11 cellular contexts compared by ENCODE assay signal in the genomic region with DNA sequence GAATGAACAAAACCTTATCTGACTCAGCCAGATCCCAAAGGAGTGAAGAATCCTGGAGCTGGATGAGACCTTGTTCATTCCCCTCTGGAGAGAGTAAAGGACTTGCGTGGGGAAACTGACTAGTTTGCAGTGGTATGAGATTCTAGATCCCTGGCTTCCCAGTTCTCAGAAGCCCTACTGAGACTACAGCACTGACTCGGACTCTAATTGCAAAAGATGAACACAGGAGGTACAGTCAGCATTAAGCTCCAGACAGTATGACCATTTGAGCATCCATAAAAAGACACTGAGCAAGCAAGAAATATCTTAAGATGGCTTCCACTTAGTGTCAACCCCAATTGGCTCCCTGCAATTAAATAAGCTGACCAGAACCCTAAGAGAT. TPM values are rescaled to one million over a fixed set of nuclear protein-coding genes. Genes with fewer than 3 reads are reported as not detected.
A peak's percentile ranks its signal among the peaks of the same experiment; 100 is the strongest.
DNase-seq lines count a peak whose midpoint lies in the region; ATAC-seq and TF ChIP-seq lines count a peak whose summit lies in the region.
"Had no signal": no experiment of that assay in that cellular context is flagged by ENCODE, and none has a peak within 500 bp of the region (broad histone marks: within the 10 kb centered on the region; RNA-seq: fewer than 3 reads in every experiment).

No MANE protein-coding gene starts in this region.

- H3K79me2 ChIP-seq in ACC112 (ENCODE audit: control insufficient read depth, insufficient read depth, low read length, unreplicated experiment), result peaks cover 89% of the 10 kb centered on the region

- TF ChIP-seq POLR2A in Peyer's patch (IDR thresholded peaks at IDR 0.05) (no peak), lower leg skin (IDR thresholded peaks at IDR 0.05) (no peak)

- 38 to 48% methylated on average over 2 of the region's 2 CpGs for WGBS in lower leg skin, 2 donors

- H3K27me3 ChIP-seq in ACC112 (ENCODE audit: insufficient read depth, low read length) (no peaks in the 10 kb centered on the region), Peyer's patch (no peaks in the 10 kb centered on the region)

- H2AFZ ChIP-seq in ACC112 (ENCODE audit: low read length, unreplicated experiment), result no peak overlapping the region

- H3K9me3 Mint-ChIP-seq in effector memory CD8-positive, alpha-beta T cell, result no peaks in the 10 kb centered on the region
- no peaks in the 10 kb centered on the region for H3K9me3 Mint-ChIP-seq in nephron progenitor cell
- H3K9me3 Mint-ChIP-seq: stimulated activated naive B cell treated with anti-CD40 and anti-IgM and Interleukin-4, amounts not matched to agents 10 μg/mL and 1 μg/mL and 100 μg/mL, for 72 hours had no signal

- no peaks in the 10 kb centered on the region for H3K27me3 Mint-ChIP-seq in effector memory CD8-positive, alpha-beta T cell
- no peaks in the 10 kb centered on the region for H3K27me3 Mint-ChIP-seq in nephron progenitor cell (ENCODE audit: low read depth, poor library complexity)
- H3K27me3 Mint-ChIP-seq: stimulated activated naive B cell treated with anti-CD40 and anti-IgM and Interleukin-4, amounts not matched to agents 10 μg/mL and 1 μg/mL and 100 μg/mL, for 72 hours had no signal

- no peak for DNase-seq in Peyer's patch
- DNase-seq in effector memory CD8-positive, alpha-beta T cell, result no peak
- DNase-seq in nephron progenitor cell, result no peak
- no peak for DNase-seq in lower leg skin (ENCODE audit: low spot score in 2 of 2)
- no peak for DNase-seq in NCI-H82 treated with DMSO at 0.1 percent for 48 hours (lab: John Stamatoyannopoulos, UW; ENCODE audit: unreplicated experiment)
- no peak for DNase-seq in left lobe of liver (ENCODE audit: low spot score)
- DNase-seq: DMS79 treated with DMSO at 0.1 percent for 48 hours; NCI-H187; stimulated activated naive B cell treated with anti-CD40 and anti-IgM and Interleukin-4, amounts not matched to agents 10 μg/mL and 1 μg/mL and 100 μg/mL, for 72 hours had no signal

- intact Hi-C loops in lower leg skin (cut with DNase I; ENCODE audit: low total_unique reads), result no loop called here

- no peak for ATAC-seq in effector memory CD8-positive, alpha-beta T cell (replicated peaks)
- ATAC-seq in left lobe of liver, result no peak
- no peak for ATAC-seq in HG02678 (IDR thresholded peaks at IDR 0.05; ENCODE audit: unreplicated experiment)
- ATAC-seq: stimulated activated naive B cell treated with anti-CD40 and anti-IgM and Interleukin-4, amounts not matched to agents 10 μg/mL and 1 μg/mL and 100 μg/mL, for 72 hours had no signal

- H3K4me3 ChIP-seq in ACC112 (ENCODE audit: low read depth, low read length) (no peak overlapping the region), Peyer's patch (no peak overlapping the region), lower leg skin (ENCODE audit: low read depth, poor library complexity, severe bottlenecking) (no peak overlapping the region)

- H3K4me3 Mint-ChIP-seq in effector memory CD8-positive, alpha-beta T cell, result peak overlapping the region; percentile 91
- no peak overlapping the region for H3K4me3 Mint-ChIP-seq in nephron progenitor cell

- peaks cover 42 to 56% of the 10 kb centered on the region in 2 donors for H3K4me1 Mint-ChIP-seq in effector memory CD8-positive, alpha-beta T cell (ENCODE audit: low read depth in 2 of 2)
- peaks cover 75% of the 10 kb centered on the region for H3K4me1 Mint-ChIP-seq in nephron progenitor cell

- H3K27ac Mint-ChIP-seq in effector memory CD8-positive, alpha-beta T cell, result peak overlapping the region; percentile 99
- peak overlapping the region; percentile 97 for H3K27ac Mint-ChIP-seq in nephron progenitor cell

- H3K36me3 ChIP-seq in ACC112 (ENCODE audit: insufficient read depth, low read length) (peaks cover 7% of the 10 kb centered on the region; the same call in 1 of the 2 replicates), Peyer's patch (no peaks in the 10 kb centered on the region)

- H3K27ac ChIP-seq in ACC112 (ENCODE audit: low read depth, low read length) (peak overlapping the region; percentile 99), Peyer's patch (peak overlapping the region; percentile 89 to 99 (median 98))

- H3K4me1 ChIP-seq in ACC112 (ENCODE audit: control insufficient read depth, insufficient read depth, low read length, unreplicated experiment) (peaks cover 48% of the 10 kb centered on the region), Peyer's patch (peaks cover 0 to 71% (median 14%) of the 10 kb centered on the region in 4 donors)

- H3K36me3 Mint-ChIP-seq in effector memory CD8-positive, alpha-beta T cell (ENCODE audit: insufficient read depth), result peaks cover 26% of the 10 kb centered on the region
- peaks cover 14% of the 10 kb centered on the region for H3K36me3 Mint-ChIP-seq in nephron progenitor cell (ENCODE audit: low read depth)

- no peaks in the 10 kb centered on the region for H3K9me3 ChIP-seq in Peyer's patch

- no peak for TF ChIP-seq CTCF in Peyer's patch (IDR thresholded peaks at IDR 0.05)
- TF ChIP-seq CTCF in nephron progenitor cell (IDR thresholded peaks at IDR 0.05), result no peak
- no peak for TF ChIP-seq CTCF in lower leg skin (IDR thresholded peaks at IDR 0.05)

RNA-seq across cellular contexts. Expression of a gene that starts 6.8 kb away (rescaled TPM):
- total RNA-seq in Peyer's patch, result 10 to 100 TPM; 24.7 to 61.9 (median 42.4) TPM
- 10 to 100 TPM; 21.8 to 29.5 (median 27.6) TPM for total RNA-seq in lower leg skin
- 18.5 TPM for total RNA-seq in left lobe of liver

RNA-seq across cellular contexts. Expression of a gene that starts 23.8 kb away (rescaled TPM):
- total RNA-seq in Peyer's patch (10 to 100 TPM; 35.9 to 73.4 (median 40.3) TPM), lower leg skin (10 to 100 TPM; 38.8 to 56.1 (median 44.2) TPM), left lobe of liver (22.0 TPM)

RNA-seq across cellular contexts. Expression of a gene that starts 58.4 kb away (rescaled TPM):
- total RNA-seq in Peyer's patch (10 to 100 TPM; 17.7 to 52.7 (median 29.3) TPM), lower leg skin (10 to 100 TPM; 54.1 to 64.8 (median 56.0) TPM), left lobe of liver (19.2 TPM)
